In the genomic region with DNA sequence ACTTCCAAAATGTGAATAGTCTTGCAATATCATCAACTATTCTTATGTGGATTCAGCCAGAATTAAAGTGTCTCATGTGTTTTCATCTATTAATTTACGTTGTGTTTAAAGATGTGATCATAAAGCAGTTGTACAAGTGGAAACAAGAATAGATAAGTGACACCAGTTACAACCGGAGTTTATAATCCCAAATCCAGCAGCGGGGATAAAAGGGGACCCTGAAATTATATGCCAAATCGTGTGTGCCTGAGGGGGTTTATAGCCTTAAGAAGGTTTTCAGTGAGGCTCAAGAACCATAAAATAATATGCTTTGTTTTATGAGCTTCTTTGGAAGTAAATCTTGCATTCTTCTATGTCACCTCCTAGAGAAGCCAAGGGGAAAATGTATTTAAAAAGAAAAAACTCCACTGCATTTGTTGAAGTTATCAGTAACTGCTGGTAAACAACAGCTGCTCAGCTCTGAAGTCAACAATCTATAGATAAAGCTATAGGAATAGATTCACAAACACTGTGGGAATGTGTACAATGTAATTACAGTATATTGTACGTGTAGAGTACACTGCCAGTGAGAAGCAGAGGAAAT, we compare ENCODE assay signal across 11 cellular contexts. TPM values are rescaled to one million over a fixed set of nuclear protein-coding genes. Genes with fewer than 3 reads are reported as not detected.
A peak's percentile ranks its signal among the peaks of the same experiment; 100 is the strongest.
DNase-seq lines count a peak whose midpoint lies in the region; ATAC-seq and TF ChIP-seq lines count a peak whose summit lies in the region.
"Had no signal": no experiment of that assay in that cellular context is flagged by ENCODE, and none has a peak within 500 bp of the region (broad histone marks: within the 10 kb centered on the region; RNA-seq: fewer than 3 reads in every experiment).

No MANE protein-coding gene starts in this region.

- H3K27ac ChIP-seq in RWPE2 (ENCODE audit: poor library complexity, severe bottlenecking) (peak overlapping the region; percentile 87), gastroesophageal sphincter (peak overlapping the region in 3 of 4 donors; percentile 25 to 63 (median 37)), skin epidermis (peak overlapping the region in 18 of 21 experiments; percentile 6 to 83 (median 64))
- H3K27ac ChIP-seq: parathyroid adenoma had no signal

- DNase-seq in HAP-1 (ENCODE audit: low spot score in 2 of 2), result peak; percentile 65 to 81
- no peak for DNase-seq in RWPE2 (ENCODE audit: low spot score)
- no peak for DNase-seq in sciatic nerve (ENCODE audit: low spot score)
- DNase-seq in SIG-M5 (lab: John Stamatoyannopoulos, UW), result no peak
- DNase-seq in NCI-H510A treated with DMSO at 0.1 percent for 48 hours (lab: John Stamatoyannopoulos, UW), result no peak
- DNase-seq: activated naive CD8-positive, alpha-beta T cell treated with anti-CD3 and anti-CD28 coated beads, Interleukin-2, amount 10 ng/mL, durations not matched to agents 7 days and 5 days had no signal

- H3K4me1 ChIP-seq in HAP-1 (peaks cover 37% of the 10 kb centered on the region), RWPE2 (ENCODE audit: insufficient read depth, poor library complexity, severe bottlenecking) (peaks cover 24% of the 10 kb centered on the region), gastroesophageal sphincter (peaks cover 0 to 30% (median 8%) of the 10 kb centered on the region in 3 donors)
- H3K4me1 ChIP-seq: parathyroid adenoma had no signal

- in situ Hi-C loops in HAP-1 (cut with MboI; ENCODE audit: low sequenced_read_pairs), result loop anchor here (25.0 kb wide), 1 partner anchor 312 kb away; a partner anchor contains a TSS

- no peak for ATAC-seq in RWPE2 (ENCODE audit: low read depth)
- ATAC-seq in gastroesophageal sphincter, result no peak
- no peak for ATAC-seq in sciatic nerve
- no peak for ATAC-seq in HG03025 (IDR thresholded peaks at IDR 0.05; ENCODE audit: low FRiP score, unreplicated experiment)

- TF ChIP-seq CTCF in RWPE2 (IDR thresholded peaks at IDR 0.05; ENCODE audit: poor library complexity, severe bottlenecking) (no peak), gastroesophageal sphincter (IDR thresholded peaks at IDR 0.05) (no peak)

- intact Hi-C loops in sciatic nerve (cut with DNase I), result no loop called here

- TF ChIP-seq POLR2A in gastroesophageal sphincter (IDR thresholded peaks at IDR 0.05), result no peak

- H3K9me3 ChIP-seq in HAP-1, result no peaks in the 10 kb centered on the region
- no peaks in the 10 kb centered on the region for H3K9me3 ChIP-seq in RWPE2 (ENCODE audit: severe bottlenecking)
- H3K9me3 ChIP-seq in gastroesophageal sphincter, result no peaks in the 10 kb centered on the region
- H3K9me3 ChIP-seq: MG63 had no signal

- WGBS in gastroesophageal sphincter (ENCODE audit: low coverage in 1 of 2), 2 donors, result 39 to 59% methylated on average over 4 to 5 of the region's 5 CpGs

- no peak for TF ChIP-seq EP300 in gastroesophageal sphincter (IDR thresholded peaks at IDR 0.05)

- H3K27me3 ChIP-seq in HAP-1 (ENCODE audit: low read depth) (no peaks in the 10 kb centered on the region), RWPE2 (ENCODE audit: insufficient read depth, poor library complexity, severe bottlenecking) (no peaks in the 10 kb centered on the region), gastroesophageal sphincter (no peaks in the 10 kb centered on the region)
- H3K27me3 ChIP-seq: MG63 had no signal

- no peaks in the 10 kb centered on the region for H3K36me3 ChIP-seq in HAP-1 (replicated peaks)
- H3K36me3 ChIP-seq in RWPE2 (ENCODE audit: low read depth), result no peaks in the 10 kb centered on the region
- H3K36me3 ChIP-seq in gastroesophageal sphincter, result no peaks in the 10 kb centered on the region
- H3K36me3 ChIP-seq: MG63 had no signal

- no peak overlapping the region for H3K4me3 ChIP-seq in HAP-1
- no peak overlapping the region for H3K4me3 ChIP-seq in RWPE2 (ENCODE audit: severe bottlenecking)
- H3K4me3 ChIP-seq in gastroesophageal sphincter, result no peak overlapping the region
- H3K4me3 ChIP-seq in skin epidermis, result no peak overlapping the region

RNA-seq across cellular contexts. Expression of a gene that starts 25.8 kb away (rescaled TPM):
- 100 to 1,000 TPM; 318 to 496 (median 327) TPM for total RNA-seq in gastroesophageal sphincter
- 36.2 TPM for total RNA-seq in sciatic nerve

Comparison
In these comparisons a context has a peak if more than half of its experiments do, and no peak if none do; other contexts are left out.
1. DNase-seq: peak in HAP-1 (2 of 2); none in RWPE2 (single experiment), sciatic nerve (single experiment), SIG-M5 (single experiment) and NCI-H510A treated with DMSO at 0.1 percent for 48 hours (single experiment).
2. H3K27ac ChIP-seq: peak in every context shown above with its lines; median percentile 87 in RWPE2; 64 in skin epidermis; 37 in gastroesophageal sphincter.